ENCODE assay signal across 8 cellular contexts in the genomic region with DNA sequence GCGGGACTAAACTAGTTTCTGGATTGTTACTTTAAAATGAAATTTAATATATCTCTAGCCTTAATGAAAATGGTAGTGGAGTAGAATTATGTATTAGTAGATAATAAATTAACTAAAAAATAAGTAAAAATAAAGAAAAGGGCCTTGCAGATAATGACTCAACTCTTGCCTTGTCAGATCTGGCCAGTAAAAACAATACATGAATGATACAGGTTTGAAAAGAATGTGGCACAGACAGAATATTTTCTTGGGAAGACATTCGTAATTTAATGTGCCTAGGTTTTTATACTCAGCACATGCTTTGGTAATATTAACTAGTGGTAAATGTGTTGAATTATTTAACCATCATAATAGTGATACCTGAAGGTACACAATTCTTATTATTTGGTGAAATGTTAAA. TPM values are rescaled to one million over a fixed set of nuclear protein-coding genes. Genes with fewer than 3 reads are reported as not detected.
DNase-seq lines count a peak whose midpoint lies in the region; ATAC-seq and TF ChIP-seq lines count a peak whose summit lies in the region.

No MANE protein-coding gene starts in this region.

- H3K36me3 ChIP-seq in fibroblast of lung (ENCODE audit: control insufficient read depth, insufficient read depth, low read length) (no peaks in the 10 kb centered on the region), skeletal muscle satellite cell (ENCODE audit: insufficient read depth, low read length) (no peaks in the 10 kb centered on the region)

- peak overlapping the region; percentile 91 for H3K27ac Mint-ChIP-seq in T-helper 2 cell treated with Interferon-gamma antibody and Interleukin-4, amounts not matched to agents 5 μg/mL and 100 μg/mL, for 36 hours

- peak overlapping the region; percentile 4 for H3K4me2 ChIP-seq in fibroblast of lung (ENCODE audit: extremely low read depth, insufficient read depth, low read length)
- peak overlapping the region; percentile 11 for H3K4me2 ChIP-seq in skeletal muscle satellite cell (ENCODE audit: low read length)

- H3K27me3 ChIP-seq in fibroblast of lung (ENCODE audit: control insufficient read depth, insufficient read depth, low read length) (no peaks in the 10 kb centered on the region), skeletal muscle satellite cell (ENCODE audit: control insufficient read depth, insufficient read depth, low read length) (no peaks in the 10 kb centered on the region)

- H3K27me3 Mint-ChIP-seq in T-helper 2 cell treated with Interferon-gamma antibody and Interleukin-4, amounts not matched to agents 5 μg/mL and 100 μg/mL, for 36 hours (ENCODE audit: low read depth), result no peaks in the 10 kb centered on the region

- H4K20me1 ChIP-seq in fibroblast of lung (ENCODE audit: control insufficient read depth, extremely low read depth, insufficient read depth, low read length), result no peaks in the 10 kb centered on the region

- H3K4me3 ChIP-seq in fibroblast of lung (replicated peaks in 1 of 4; ENCODE audit: control extremely low read depth in 1 of 4, insufficient read depth in 1 of 4, low read depth in 3 of 4, low read length in 4 of 4) (no peak overlapping the region), skeletal muscle satellite cell (ENCODE audit: low read length) (peak overlapping the region; percentile 12)

- DNase-seq in DMS 273 (lab: John Stamatoyannopoulos, UW; ENCODE audit: unreplicated experiment) (peak; percentile 11), DMS 273 treated with DMSO at 0.1 percent for 48 hours (lab: John Stamatoyannopoulos, UW) (no peak), fibroblast of lung (ENCODE audit: low read depth in 2 of 2) (peak in 1 of 2 donors; percentile 74), T1000 (lab: John Stamatoyannopoulos, UW) (no peak), HK-2 (ENCODE audit: unreplicated experiment) (no peak)
- DNase-seq in T-helper 2 cell treated with Interferon-gamma antibody and Interleukin-4, amounts not matched to agents 5 μg/mL and 100 μg/mL, for 36 hours (ENCODE audit: low spot score), result no peak

- peaks cover 71% of the 10 kb centered on the region for H3K4me1 Mint-ChIP-seq in T-helper 2 cell treated with Interferon-gamma antibody and Interleukin-4, amounts not matched to agents 5 μg/mL and 100 μg/mL, for 36 hours (ENCODE audit: low read depth)

- H2AFZ ChIP-seq in fibroblast of lung (ENCODE audit: low read length), result no peak overlapping the region

- ATAC-seq in GM18909 (IDR thresholded peaks at IDR 0.05; ENCODE audit: poor library complexity, unreplicated experiment), result no peak

- peak overlapping the region; percentile 83 for H3K4me3 Mint-ChIP-seq in T-helper 2 cell treated with Interferon-gamma antibody and Interleukin-4, amounts not matched to agents 5 μg/mL and 100 μg/mL, for 36 hours

- peaks cover 52% of the 10 kb centered on the region for H3K79me2 ChIP-seq in fibroblast of lung (ENCODE audit: control insufficient read depth, insufficient read depth, low read length)

- peaks cover 4% of the 10 kb centered on the region for H3K9me3 Mint-ChIP-seq in T-helper 2 cell treated with Interferon-gamma antibody and Interleukin-4, amounts not matched to agents 5 μg/mL and 100 μg/mL, for 36 hours

- H3K9ac ChIP-seq in fibroblast of lung (ENCODE audit: insufficient read depth, low read length) (no peak overlapping the region), skeletal muscle satellite cell (ENCODE audit: low read depth, low read length) (peak overlapping the region; percentile 8)

- peaks cover 2% of the 10 kb centered on the region for H3K4me1 ChIP-seq in fibroblast of lung (ENCODE audit: control insufficient read depth, extremely low read depth, insufficient read depth, low read length)
- peaks cover 20% of the 10 kb centered on the region for H3K4me1 ChIP-seq in skeletal muscle satellite cell (ENCODE audit: control insufficient read depth, insufficient read depth, low read length)

- H3K36me3 Mint-ChIP-seq in T-helper 2 cell treated with Interferon-gamma antibody and Interleukin-4, amounts not matched to agents 5 μg/mL and 100 μg/mL, for 36 hours (ENCODE audit: low read depth), result peaks cover 57% of the 10 kb centered on the region

- H3K27ac ChIP-seq in fibroblast of lung (ENCODE audit: insufficient read depth, low read length), result no peak overlapping the region

- no peak for TF ChIP-seq CTCF in fibroblast of lung (conservative IDR thresholded peaks at IDR 0.05 in 1 of 2, IDR thresholded peaks at IDR 0.05 in 1 of 2; ENCODE audit: low read depth in 1 of 2, low read length in 2 of 2)

- H3K9me3 ChIP-seq in fibroblast of lung (ENCODE audit: control insufficient read depth, insufficient read depth, low read depth, low read length) (no peaks in the 10 kb centered on the region), skeletal muscle satellite cell (replicated peaks; ENCODE audit: low read length) (no peaks in the 10 kb centered on the region)

RNA-seq across cellular contexts. Expression of a gene that starts 28.3 kb away (rescaled TPM):
- total RNA-seq in fibroblast of lung, result 14.1 and 18.0 TPM in 2 replicates
- polyA plus RNA-seq in fibroblast of lung, result 13.1 and 13.2 TPM in 2 replicates
- polyA plus RNA-seq in fibroblast of lung (2012), result 10.2 and 11.4 TPM in 2 replicates
- 64.6 and 65.9 TPM in 2 replicates for polyA minus RNA-seq in fibroblast of lung (ENCODE audit: low replicate concordance)
- 19.7 and 28.4 TPM in 2 replicates for total RNA-seq in skeletal muscle satellite cell (2012; rRNA removed)
